27 cellular contexts compared by ENCODE assay signal in genomic region chr11:79060534-79060933, GRCh38.
DNase-seq lines count a peak whose midpoint lies in the region; ATAC-seq and TF ChIP-seq lines count a peak whose summit lies in the region.
"Had no signal": no experiment of that assay in that cellular context is flagged by ENCODE, and none has a peak within 500 bp of the region (broad histone marks: within the 10 kb centered on the region; RNA-seq: fewer than 3 reads in every experiment).

No MANE protein-coding gene starts in this region.

- H3K4me3 Mint-ChIP-seq in brain, result no peak overlapping the region
- no peak overlapping the region for H3K4me3 Mint-ChIP-seq in T-cell
- H3K4me3 Mint-ChIP-seq: activated naive CD8-positive, alpha-beta T cell treated with anti-CD3 and anti-CD28 coated beads, Interleukin-2, amount 10 ng/mL, durations not matched to agents 7 days and 5 days; dendritic cell treated with granulocyte-macrophage colony-stimulating factor and Interleukin-4, amounts not matched to agents 40 ng/mL and 50 ng/mL, for 4 days; stimulated activated naive CD8-positive, alpha-beta T cell treated with anti-CD3 and anti-CD28 coated beads, Interleukin-15, Interleukin-2, amounts not matched to agents 100 ng/mL and 50 ng/mL, for 24 hours had no signal

- H3K27ac Mint-ChIP-seq in brain (peak overlapping the region in 3 of 5 experiments; percentile 61 to 83 (median 82)), T-cell (no peak overlapping the region)
- H3K27ac Mint-ChIP-seq: activated naive CD8-positive, alpha-beta T cell treated with anti-CD3 and anti-CD28 coated beads, Interleukin-2, amount 10 ng/mL, durations not matched to agents 7 days and 5 days; dendritic cell treated with granulocyte-macrophage colony-stimulating factor and Interleukin-4, amounts not matched to agents 40 ng/mL and 50 ng/mL, for 4 days; stimulated activated naive CD8-positive, alpha-beta T cell treated with anti-CD3 and anti-CD28 coated beads, Interleukin-15, Interleukin-2, amounts not matched to agents 100 ng/mL and 50 ng/mL, for 24 hours had no signal

- no peaks in the 10 kb centered on the region for H3K27me3 Mint-ChIP-seq in brain
- H3K27me3 Mint-ChIP-seq in T-cell, result peaks cover 7 to 17% of the 10 kb centered on the region in 2 donors

- no peaks in the 10 kb centered on the region for H3K36me3 Mint-ChIP-seq in brain
- no peaks in the 10 kb centered on the region for H3K36me3 Mint-ChIP-seq in T-cell
- H3K36me3 Mint-ChIP-seq: activated naive CD8-positive, alpha-beta T cell treated with anti-CD3 and anti-CD28 coated beads, Interleukin-2, amount 10 ng/mL, durations not matched to agents 7 days and 5 days had no signal

- CTCF ChIA-PET in T-cell (lab: Charles Lee), result no interaction called here

- no peak for TF ChIP-seq CTCF in brain (conservative IDR thresholded peaks at IDR 0.05)

- DNase-seq in MG63, result peak; percentile 38
- DNase-seq in islet precursor cell, result peak; percentile 53
- peak; percentile 29 for DNase-seq in stromal cell of bone marrow (ENCODE audit: low read depth)
- DNase-seq in globus pallidus (ENCODE audit: low spot score), result no peak
- DNase-seq in T-cell, result no peak
- DNase-seq: activated CD4-positive, alpha-beta T cell treated with anti-CD3 and anti-CD28 coated beads, Interleukin-2, amount 50 U/mL, for 1 hour; activated CD4-positive, CD25-positive, alpha-beta regulatory T cell; activated gamma-delta T cell treated with Interleukin-2 at 50 U/mL for 16 hours; activated naive CD8-positive, alpha-beta T cell treated with anti-CD3 and anti-CD28 coated beads, Interleukin-2, amount 10 ng/mL, durations not matched to agents 7 days and 5 days; activated T-cell treated with anti-CD3 and anti-CD28 coated beads, Interleukin-2, amount 50 U/mL, for 48 hours; central memory CD4-positive, alpha-beta T cell; esophagus squamous epithelium; H7; hippocampal formation; left cardiac atrium; NCI-H1436; NCI-H345; NCI-H774; stimulated activated CD4-positive, alpha-beta T cell treated with anti-CD3 and anti-CD28 coated beads, Interleukin-2, amount 100 ng/mL, for 24 hours had no signal

- no peaks in the 10 kb centered on the region for H3K36me3 ChIP-seq in MG63
- H3K36me3 ChIP-seq: right atrium auricular region had no signal

- H3K4me1 Mint-ChIP-seq in brain (peaks cover 46% of the 10 kb centered on the region), T-cell (no peaks in the 10 kb centered on the region)
- H3K4me1 Mint-ChIP-seq: activated naive CD8-positive, alpha-beta T cell treated with anti-CD3 and anti-CD28 coated beads, Interleukin-2, amount 10 ng/mL, durations not matched to agents 7 days and 5 days had no signal

- ATAC-seq in T-cell (replicated peaks in 1 of 4) (no peak), HG02852 (IDR thresholded peaks at IDR 0.05; ENCODE audit: unreplicated experiment) (no peak)
- ATAC-seq: GM12878, left cardiac atrium had no signal

- H3K27me3 ChIP-seq in MG63, result no peaks in the 10 kb centered on the region
- H3K27me3 ChIP-seq: BLaER1, esophagus squamous epithelium, right atrium auricular region had no signal

- H3K9me3 Mint-ChIP-seq in brain (no peaks in the 10 kb centered on the region), T-cell (no peaks in the 10 kb centered on the region)
- H3K9me3 Mint-ChIP-seq: activated naive CD8-positive, alpha-beta T cell treated with anti-CD3 and anti-CD28 coated beads, Interleukin-2, amount 10 ng/mL, durations not matched to agents 7 days and 5 days; dendritic cell treated with granulocyte-macrophage colony-stimulating factor and Interleukin-4, amounts not matched to agents 40 ng/mL and 50 ng/mL, for 4 days; stimulated activated naive CD8-positive, alpha-beta T cell treated with anti-CD3 and anti-CD28 coated beads, Interleukin-15, Interleukin-2, amounts not matched to agents 100 ng/mL and 50 ng/mL, for 24 hours had no signal

- no peak overlapping the region for H3K4me3 ChIP-seq in MG63
- H3K4me3 ChIP-seq: BLaER1, esophagus squamous epithelium, GM12878, lung, right atrium auricular region had no signal

- POLR2A ChIA-PET in T-cell (lab: Charles Lee), result no interaction called here

- no peaks in the 10 kb centered on the region for H3K9me3 ChIP-seq in MG63
- H3K9me3 ChIP-seq: BLaER1, esophagus squamous epithelium, right atrium auricular region had no signal

Comparison
In these comparisons a context has a peak if more than half of its experiments do, and no peak if none do; other contexts are left out.
1. DNase-seq: peak in MG63 (single experiment), islet precursor cell (single experiment) and stromal cell of bone marrow (single experiment); none in globus pallidus (single experiment) and T-cell (0 of 34).
2. H3K27ac Mint-ChIP-seq: peak in brain (3 of 5); none in T-cell (0 of 2).